ENCODE assay signal across 8 cellular contexts in the genomic region with DNA sequence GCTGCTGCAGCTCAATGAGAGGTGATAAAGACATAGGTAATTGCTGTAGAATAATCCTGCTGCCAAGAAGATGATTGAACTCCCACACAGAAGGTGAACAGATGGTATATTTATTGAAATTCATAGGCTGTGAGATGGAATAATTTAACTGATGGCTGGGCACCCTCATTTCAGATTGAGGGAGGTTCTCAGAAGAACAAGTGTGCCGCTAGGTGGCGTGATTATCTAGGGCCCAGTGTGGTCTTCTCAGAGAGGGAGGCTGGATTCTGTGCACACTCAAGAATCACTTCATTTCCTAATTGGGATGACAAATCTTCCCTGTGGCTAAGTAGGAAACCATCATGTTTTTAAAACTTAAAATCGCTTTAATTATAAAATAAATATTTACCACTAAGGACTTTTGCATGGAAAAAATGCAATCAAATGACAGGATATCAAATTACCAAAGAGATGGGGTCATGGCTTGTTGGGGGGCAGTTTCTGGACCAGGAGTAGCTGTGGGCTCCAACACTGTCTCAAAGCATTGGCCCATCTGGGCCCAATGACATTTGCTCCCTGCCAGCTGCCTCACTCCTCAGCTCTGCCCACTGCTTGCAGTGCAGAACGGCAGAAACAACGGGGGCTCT.
DNase-seq lines count a peak whose midpoint lies in the region; ATAC-seq and TF ChIP-seq lines count a peak whose summit lies in the region.

No MANE protein-coding gene starts in this region.

- peak; percentile 37 for ATAC-seq in HG03103 (IDR thresholded peaks at IDR 0.05; ENCODE audit: low read depth, unreplicated experiment)
- no peak for ATAC-seq in natural killer cell treated with Interleukin-12 subunit alpha and Interleukin-12 subunit beta and Interleukin-15 and Interleukin-18, amount 100 ng/mL, for 72 hours
- no peak for ATAC-seq in HG02571 (IDR thresholded peaks at IDR 0.05; ENCODE audit: unreplicated experiment)

- no peaks in the 10 kb centered on the region for H3K9me3 Mint-ChIP-seq in natural killer cell treated with Interleukin-12 subunit alpha and Interleukin-12 subunit beta and Interleukin-15 and Interleukin-18, amount 100 ng/mL, for 72 hours

- peaks cover 7 to 12% of the 10 kb centered on the region in 2 donors for H3K4me1 Mint-ChIP-seq in natural killer cell treated with Interleukin-12 subunit alpha and Interleukin-12 subunit beta and Interleukin-15 and Interleukin-18, amount 100 ng/mL, for 72 hours (ENCODE audit: low read depth in 2 of 2)

- H3K4me3 ChIP-seq in epithelial cell of esophagus (ENCODE audit: low read length) = no peak overlapping the region

- H3K4me3 Mint-ChIP-seq in natural killer cell treated with Interleukin-12 subunit alpha and Interleukin-12 subunit beta and Interleukin-15 and Interleukin-18, amount 100 ng/mL, for 72 hours = no peak overlapping the region

- peak; percentile 84 for TF ChIP-seq CTCF in epithelial cell of esophagus (IDR thresholded peaks at IDR 0.05; ENCODE audit: insufficient read depth, low read depth, low read length, missing control alignments)

- peaks cover 0 to 10% of the 10 kb centered on the region in 2 donors for H3K27me3 Mint-ChIP-seq in natural killer cell treated with Interleukin-12 subunit alpha and Interleukin-12 subunit beta and Interleukin-15 and Interleukin-18, amount 100 ng/mL, for 72 hours

- peak; percentile 70 for DNase-seq in Daoy (ENCODE audit: low read depth)
- peak; percentile 99 to 100 for DNase-seq in NCI-H524 (lab: John Stamatoyannopoulos, UW)
- DNase-seq in activated CD8-positive, alpha-beta memory T cell treated with anti-CD3 and anti-CD28 coated beads for 1 hour (ENCODE audit: extremely low read depth in 1 of 2, low read depth in 1 of 2) = peak; percentile 14 to 45
- peak; percentile 82 for DNase-seq in epithelial cell of esophagus (ENCODE audit: low read depth)
- DNase-seq in natural killer cell treated with Interleukin-12 subunit alpha and Interleukin-12 subunit beta and Interleukin-15 and Interleukin-18, amount 100 ng/mL, for 72 hours (ENCODE audit: low spot score) = peak; percentile 67
- peak; percentile 57 for DNase-seq in stromal cell of bone marrow (ENCODE audit: low read depth)

- no peak overlapping the region for H3K27ac Mint-ChIP-seq in natural killer cell treated with Interleukin-12 subunit alpha and Interleukin-12 subunit beta and Interleukin-15 and Interleukin-18, amount 100 ng/mL, for 72 hours

- no peaks in the 10 kb centered on the region for H3K36me3 Mint-ChIP-seq in natural killer cell treated with Interleukin-12 subunit alpha and Interleukin-12 subunit beta and Interleukin-15 and Interleukin-18, amount 100 ng/mL, for 72 hours

Comparison
In these comparisons a context has a peak if more than half of its experiments do, and no peak if none do; other contexts are left out.
1. DNase-seq: peak in every context shown above with its lines; median percentile 100 in NCI-H524; 82 in epithelial cell of esophagus; 70 in Daoy; 67 in natural killer cell treated with Interleukin-12 subunit alpha and Interleukin-12 subunit beta and Interleukin-15 and Interleukin-18, amount 100 ng/mL, for 72 hours; 57 in stromal cell of bone marrow; 30 in activated CD8-positive, alpha-beta memory T cell treated with anti-CD3 and anti-CD28 coated beads for 1 hour.